In the genomic region with DNA sequence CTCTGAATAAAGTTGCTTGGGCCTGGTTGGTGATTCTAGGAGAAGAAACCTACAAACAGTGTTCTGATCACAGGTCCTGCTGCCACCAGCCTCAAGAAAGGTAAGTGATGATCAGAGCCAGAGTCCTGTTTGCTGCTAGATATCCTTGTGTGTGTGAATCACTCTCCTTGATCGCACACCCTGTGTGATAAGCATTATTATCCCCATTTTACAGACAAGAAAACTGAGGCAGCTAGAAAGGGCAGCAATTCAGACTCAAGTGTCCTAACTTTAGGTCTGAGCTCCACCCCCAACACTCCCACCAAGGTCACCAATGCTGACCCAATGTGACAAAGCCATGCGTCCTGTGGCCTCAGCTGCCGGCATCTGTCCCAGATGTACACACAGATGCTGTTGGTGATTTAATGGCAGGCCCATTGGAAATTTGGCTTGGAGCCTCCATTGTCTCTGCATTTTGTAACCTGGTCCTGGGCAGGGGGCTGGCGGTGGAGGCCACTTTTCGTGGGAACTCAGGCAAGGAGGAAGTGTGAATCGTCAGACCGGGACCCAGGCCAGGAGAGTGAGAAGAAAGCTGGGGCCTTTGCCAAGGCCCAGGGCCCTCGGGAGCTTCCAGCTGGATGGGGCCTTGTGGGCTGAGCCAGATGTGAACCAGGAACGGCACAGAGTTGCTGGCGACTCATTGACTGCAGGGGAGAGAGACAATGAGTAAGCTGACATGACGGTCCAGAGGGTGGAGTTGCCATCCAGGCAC, we compare ENCODE assay signal across 9 cellular contexts. TPM values are rescaled to one million over a fixed set of nuclear protein-coding genes. Genes with fewer than 3 reads are reported as not detected.
DNase-seq lines count a peak whose midpoint lies in the region; ATAC-seq, FAIRE-seq and TF ChIP-seq lines count a peak whose summit lies in the region.
"Had no signal": no experiment of that assay in that cellular context is flagged by ENCODE, and none has a peak within 500 bp of the region (broad histone marks: within the 10 kb centered on the region; RNA-seq: fewer than 3 reads in every experiment).

No MANE protein-coding gene starts in this region.

- no peak for ATAC-seq in K562
- ATAC-seq in activated T-helper 17 cell treated with anti-CD3 and anti-CD28 coated beads, Interleukin-2, amount 50 U/mL, for 72 hours (replicated peaks), result no peak
- no peak for ATAC-seq in stimulated activated effector memory CD8-positive, alpha-beta T cell treated with anti-CD3 and anti-CD28 coated beads, Interleukin-12 subunit alpha, Interleukin-12 subunit beta, amount 100 ng/mL, for 72 hours

- no peak for TF ChIP-seq POLR2A in K562 (conservative IDR thresholded peaks at IDR 0.05)

- H3K4me3 Mint-ChIP-seq in activated T-helper 17 cell treated with anti-CD3 and anti-CD28 coated beads, Interleukin-2, amount 50 U/mL, for 72 hours, result no peak overlapping the region
- H3K4me3 Mint-ChIP-seq in activated CD4-positive, alpha-beta T cell treated with anti-CD3 and anti-CD28 coated beads, Interleukin-2, amount 10 ng/mL, durations not matched to agents 7 days and 5 days, result no peak overlapping the region
- no peak overlapping the region for H3K4me3 Mint-ChIP-seq in stimulated activated effector memory CD8-positive, alpha-beta T cell treated with anti-CD3 and anti-CD28 coated beads, Interleukin-12 subunit alpha, Interleukin-12 subunit beta, amount 100 ng/mL, for 72 hours

- intact Hi-C loops in K562 (cut with micrococcal nuclease), result no loop called here

- no peaks in the 10 kb centered on the region for H3K9me3 Mint-ChIP-seq in activated T-helper 17 cell treated with anti-CD3 and anti-CD28 coated beads, Interleukin-2, amount 50 U/mL, for 72 hours
- H3K9me3 Mint-ChIP-seq in activated CD4-positive, alpha-beta T cell treated with anti-CD3 and anti-CD28 coated beads, Interleukin-2, amount 10 ng/mL, durations not matched to agents 7 days and 5 days, result no peaks in the 10 kb centered on the region
- H3K9me3 Mint-ChIP-seq in stimulated activated effector memory CD8-positive, alpha-beta T cell treated with anti-CD3 and anti-CD28 coated beads, Interleukin-12 subunit alpha, Interleukin-12 subunit beta, amount 100 ng/mL, for 72 hours, result no peaks in the 10 kb centered on the region

- no peak overlapping the region for H3K4me2 ChIP-seq in K562 (ENCODE audit: insufficient read depth, low read length)
- H3K4me2 ChIP-seq in hepatocyte, result no peak overlapping the region

- 4% methylated on average over 10 of the region's 11 CpGs for WGBS in K562 (ENCODE audit: insufficient coverage, low coverage, missing lambda C conversion rate)
- WGBS in hepatocyte (ENCODE audit: low lambda C conversion rate, missing lambda C conversion rate), result 71% methylated on average over 10 of the region's 11 CpGs

- H3K9me3 ChIP-seq in K562 (replicated peaks; ENCODE audit: control insufficient read depth, insufficient read depth, low read depth, low read length) (no peaks in the 10 kb centered on the region), hepatocyte (ENCODE audit: low read depth) (no peaks in the 10 kb centered on the region)

- no peaks in the 10 kb centered on the region for H3K36me3 Mint-ChIP-seq in activated T-helper 17 cell treated with anti-CD3 and anti-CD28 coated beads, Interleukin-2, amount 50 U/mL, for 72 hours (ENCODE audit: low read depth)
- H3K36me3 Mint-ChIP-seq in activated CD4-positive, alpha-beta T cell treated with anti-CD3 and anti-CD28 coated beads, Interleukin-2, amount 10 ng/mL, durations not matched to agents 7 days and 5 days (ENCODE audit: low read depth), result no peaks in the 10 kb centered on the region
- no peaks in the 10 kb centered on the region for H3K36me3 Mint-ChIP-seq in stimulated activated effector memory CD8-positive, alpha-beta T cell treated with anti-CD3 and anti-CD28 coated beads, Interleukin-12 subunit alpha, Interleukin-12 subunit beta, amount 100 ng/mL, for 72 hours

- no TSS peak for BruUV-seq in K562 (replicated peaks; lab: Mats Ljungman, UMichigan)

- 0 out of 4 replicates have a peak overlapping the region, but pooled peaks of 1 of the 2 experiments have one; percentile 20 for H3K9ac ChIP-seq in K562 (ENCODE audit: insufficient read depth in 1 of 2, low read depth in 2 of 2, low read length in 2 of 2)

- H3K27me3 ChIP-seq in K562 (ENCODE audit: control insufficient read depth in 2 of 2, insufficient read depth in 2 of 2, low read length in 2 of 2), result peaks cover 9 to 48% of the 10 kb centered on the region in 2 experiments
- no peaks in the 10 kb centered on the region for H3K27me3 ChIP-seq in hepatocyte

- no peak for TF ChIP-seq RAD21 in K562 (CRISPR knock-in tag; conservative IDR thresholded peaks at IDR 0.05 in 1 of 2, IDR thresholded peaks at IDR 0.05 in 1 of 2)

- POLR2A ChIA-PET in K562 (lab: Yijun Ruan, JAX), result interaction anchor here (0.7 to 0.8 kb wide), 2 partner anchors 11 to 29 kb away, joined by 3 read pairs; no protein-coding TSS in a partner anchor
- POLR2A ChIA-PET in activated CD4-positive, alpha-beta T cell treated with anti-CD3 and anti-CD28 coated beads, Interleukin-2, amount 10 ng/mL, durations not matched to agents 7 days and 5 days (lab: Charles Lee), result no interaction called here

- H3K4me1 Mint-ChIP-seq in activated T-helper 17 cell treated with anti-CD3 and anti-CD28 coated beads, Interleukin-2, amount 50 U/mL, for 72 hours, result no peaks in the 10 kb centered on the region
- H3K4me1 Mint-ChIP-seq in activated CD4-positive, alpha-beta T cell treated with anti-CD3 and anti-CD28 coated beads, Interleukin-2, amount 10 ng/mL, durations not matched to agents 7 days and 5 days, result no peaks in the 10 kb centered on the region
- no peaks in the 10 kb centered on the region for H3K4me1 Mint-ChIP-seq in stimulated activated effector memory CD8-positive, alpha-beta T cell treated with anti-CD3 and anti-CD28 coated beads, Interleukin-12 subunit alpha, Interleukin-12 subunit beta, amount 100 ng/mL, for 72 hours

- H3K27ac ChIP-seq in K562 (ENCODE audit: extremely low read depth, low read depth, low read length) (no peak overlapping the region), hepatocyte (peak overlapping the region; percentile 40)

- H3K79me2 ChIP-seq in K562 (ENCODE audit: control insufficient read depth, insufficient read depth, low read length), result no peaks in the 10 kb centered on the region
- H3K79me2 ChIP-seq in hepatocyte, result no peaks in the 10 kb centered on the region

- in situ Hi-C loops in K562 (cut with MboI), result no loop called here

- no peaks in the 10 kb centered on the region for H3K4me1 ChIP-seq in K562 (replicated peaks in 1 of 2; ENCODE audit: control insufficient read depth in 2 of 2, insufficient read depth in 2 of 2, low read length in 2 of 2)
- H3K4me1 ChIP-seq in hepatocyte (ENCODE audit: insufficient read depth), result no peaks in the 10 kb centered on the region

- no peak overlapping the region for H3K27ac Mint-ChIP-seq in activated T-helper 17 cell treated with anti-CD3 and anti-CD28 coated beads, Interleukin-2, amount 50 U/mL, for 72 hours
- H3K27ac Mint-ChIP-seq in activated CD4-positive, alpha-beta T cell treated with anti-CD3 and anti-CD28 coated beads, Interleukin-2, amount 10 ng/mL, durations not matched to agents 7 days and 5 days, result no peak overlapping the region
- H3K27ac Mint-ChIP-seq in stimulated activated effector memory CD8-positive, alpha-beta T cell treated with anti-CD3 and anti-CD28 coated beads, Interleukin-12 subunit alpha, Interleukin-12 subunit beta, amount 100 ng/mL, for 72 hours, result no peak overlapping the region

- no peak overlapping the region for H3K4me3 ChIP-seq in K562
- H3K4me3 ChIP-seq in hepatocyte, result no peak overlapping the region

- no peak for FAIRE-seq in K562 (lab: Jason Lieb, UNC)

- no peak overlapping the region for H2AFZ ChIP-seq in K562 (ENCODE audit: low read depth, low read length)
- H2AFZ ChIP-seq in hepatocyte, result no peak overlapping the region

- H4K20me1 ChIP-seq in K562 (replicated peaks; ENCODE audit: control insufficient read depth, insufficient read depth, low read length), result 0 out of 2 replicates have a peak, but pooled peaks cover 3% of the 10 kb centered on the region
- H4K20me1 ChIP-seq in hepatocyte (ENCODE audit: insufficient read depth, poor library complexity, severe bottlenecking), result no peaks in the 10 kb centered on the region

- CTCF ChIA-PET in K562 (lab: Yijun Ruan, JAX; ENCODE audit: low intra/inter-chr PET ratio), result no interaction called here
- CTCF ChIA-PET in activated CD4-positive, alpha-beta T cell treated with anti-CD3 and anti-CD28 coated beads, Interleukin-2, amount 10 ng/mL, durations not matched to agents 7 days and 5 days (lab: Charles Lee), result interaction anchor here (0.6 kb wide), 2 partner anchors 49 to 461 kb away, joined by 3 to 4 read pairs; no protein-coding TSS in a partner anchor

- H3K36me3 ChIP-seq in K562 (ENCODE audit: control insufficient read depth, insufficient read depth, low read length) (no peaks in the 10 kb centered on the region), hepatocyte (replicated peaks; ENCODE audit: insufficient read depth, low read depth) (no peaks in the 10 kb centered on the region)

- TF ChIP-seq EP300 in K562 (IDR thresholded peaks at IDR 0.05; ENCODE audit: low read length), result no peak

- no peaks in the 10 kb centered on the region for H3K9me2 ChIP-seq in hepatocyte (replicated peaks; ENCODE audit: insufficient read depth)

- peaks cover 25% of the 10 kb centered on the region for H3K27me3 Mint-ChIP-seq in activated T-helper 17 cell treated with anti-CD3 and anti-CD28 coated beads, Interleukin-2, amount 50 U/mL, for 72 hours
- H3K27me3 Mint-ChIP-seq in activated CD4-positive, alpha-beta T cell treated with anti-CD3 and anti-CD28 coated beads, Interleukin-2, amount 10 ng/mL, durations not matched to agents 7 days and 5 days, result peaks cover 2% of the 10 kb centered on the region

- H3K9me1 ChIP-seq in K562 (ENCODE audit: control insufficient read depth, insufficient read depth, low read length), result no peaks in the 10 kb centered on the region

- DNase-seq in HCEC 1CT (peak; percentile 98), K562 (ENCODE audit: extremely low read depth in 1 of 4, low spot score in 3 of 4) (no peak), hepatocyte (ENCODE audit: low spot score) (peak; percentile 71), smooth muscle cell of the brain vasculature (ENCODE audit: low read depth, low spot score) (peak; percentile 88), cortex of kidney (lab: John Stamatoyannopoulos, UW) (no peak)
- DNase-seq in activated CD4-positive, alpha-beta T cell treated with anti-CD3 and anti-CD28 coated beads, Interleukin-2, amount 10 ng/mL, durations not matched to agents 7 days and 5 days, result no peak
- no peak for DNase-seq in stimulated activated effector memory CD8-positive, alpha-beta T cell treated with anti-CD3 and anti-CD28 coated beads, Interleukin-12 subunit alpha, Interleukin-12 subunit beta, amount 100 ng/mL, for 72 hours (ENCODE audit: low spot score in 2 of 2)
- DNase-seq: erythroblast had no signal

- TF ChIP-seq CTCF in K562 (IDR thresholded peaks at IDR 0.05 in 2 of 3, conservative IDR thresholded peaks at IDR 0.05 in 1 of 3; ENCODE audit: insufficient read depth in 2 of 3, low read depth in 1 of 3, low read length in 3 of 3), result no peak
- no peak for TF ChIP-seq CTCF in hepatocyte (IDR thresholded peaks at IDR 0.05; ENCODE audit: poor library complexity)

RNA-seq across cellular contexts. Expression of a gene that starts 29.8 kb away (rescaled TPM):
- total RNA-seq in K562 (2011; cell fraction: chromatin; rRNA removed; ENCODE audit: low replicate concordance), result not detected in 2 replicates
- not detected in 2 replicates for total RNA-seq in K562 (2011; cell fraction: nucleolus; rRNA removed)
- total RNA-seq in K562 (2011; cell fraction: nucleoplasm; rRNA removed), result not detected in 2 replicates
- total RNA-seq in K562 (2014; rRNA removed), result not detected in 2 replicates
- total RNA-seq in K562 (2014; rRNA removed; fragmentation: Illumina TruSeq; extraction: Trizol), result not detected in 2 replicates
- not detected in 2 replicates for total RNA-seq in K562 (2015; rRNA removed; fragmentation: Illumina TruSeq; extraction: Trizol)
- not detected in 2 replicates for total RNA-seq in K562 (2021)
- not detected in 2 replicates for polyA plus RNA-seq in K562 (2011; rRNA removed)
- polyA plus RNA-seq in K562 (2011; cell fraction: cytosol; rRNA removed), result not detected in 2 replicates
- polyA plus RNA-seq in K562 (2011; cell fraction: nucleus; rRNA removed), result not detected in 2 replicates
- 0.15 and 0.20 TPM in 2 replicates for polyA plus RNA-seq in K562 (2012)
- not detected in 2 replicates for polyA plus RNA-seq in K562 (2014; fragmentation: Illumina TruSeq; extraction: Trizol)
- under 1 TPM; 0.04 to 0.15 TPM for polyA plus RNA-seq in K562 (2014; fragmentation: Nextera tagmentation; extraction: Ambion mirVana)
- not detected in 2 replicates for polyA plus RNA-seq in K562 (2014; rRNA removed)
- polyA minus RNA-seq in K562 (2011; rRNA and poly(A)+ RNA removed), result not detected in 2 replicates
- not detected in 2 replicates for polyA minus RNA-seq in K562 (2011; cell fraction: cytosol; rRNA and poly(A)+ RNA removed)
- not detected in 2 replicates for polyA minus RNA-seq in K562 (2011; cell fraction: nucleus; rRNA and poly(A)+ RNA removed)
- total RNA-seq in hepatocyte, result 0.07 and 0.72 TPM in 2 replicates
- 0.77 and 0.95 TPM in 2 replicates for polyA plus RNA-seq in hepatocyte
- total RNA-seq in activated T-helper 17 cell treated with anti-CD3 and anti-CD28 coated beads, Interleukin-2, amount 50 U/mL, for 72 hours, result not detected
- not detected for total RNA-seq in activated CD4-positive, alpha-beta T cell treated with anti-CD3 and anti-CD28 coated beads, Interleukin-2, amount 10 ng/mL, durations not matched to agents 7 days and 5 days

Comparison
In these comparisons a context has a peak if more than half of its experiments do, and no peak if none do; other contexts are left out.
1. DNase-seq: peak in HCEC 1CT (single experiment), hepatocyte (single experiment) and smooth muscle cell of the brain vasculature (single experiment); none in K562 (0 of 4), activated CD4-positive, alpha-beta T cell treated with anti-CD3 and anti-CD28 coated beads, Interleukin-2, amount 10 ng/mL, durations not matched to agents 7 days and 5 days (single experiment), stimulated activated effector memory CD8-positive, alpha-beta T cell treated with anti-CD3 and anti-CD28 coated beads, Interleukin-12 subunit alpha, Interleukin-12 subunit beta, amount 100 ng/mL, for 72 hours (0 of 2) and cortex of kidney (single experiment).